13 cellular contexts compared by ENCODE assay signal in the genomic region with DNA sequence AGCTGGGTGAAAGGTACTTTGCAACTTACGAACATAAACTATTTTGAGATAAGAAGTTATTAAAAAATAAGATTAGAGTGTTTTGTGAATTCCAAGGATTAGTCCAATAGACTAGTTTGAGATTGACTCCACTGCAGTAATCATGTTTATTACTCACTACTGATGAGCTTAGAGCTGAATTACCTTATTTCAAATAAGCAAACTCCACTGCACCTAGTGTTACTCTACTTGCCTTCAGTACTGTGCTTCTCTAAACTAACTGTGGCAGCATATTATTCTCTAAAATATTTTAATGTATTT.
DNase-seq lines count a peak whose midpoint lies in the region; ATAC-seq and TF ChIP-seq lines count a peak whose summit lies in the region.
"Had no signal": no experiment of that assay in that cellular context is flagged by ENCODE, and none has a peak within 500 bp of the region (broad histone marks: within the 10 kb centered on the region; RNA-seq: fewer than 3 reads in every experiment).

No MANE protein-coding gene starts in this region.

- H3K9me3 ChIP-seq in stomach, result no peaks in the 10 kb centered on the region
- H3K9me3 ChIP-seq: upper lobe of left lung had no signal

- no peak for TF ChIP-seq POLR2A in stomach (IDR thresholded peaks at IDR 0.05)

- ATAC-seq in GM18502 (IDR thresholded peaks at IDR 0.05; ENCODE audit: poor library complexity, unreplicated experiment) (peak; percentile 33), GM19455 (IDR thresholded peaks at IDR 0.05; ENCODE audit: unreplicated experiment) (peak; percentile 19), HG02870 (IDR thresholded peaks at IDR 0.05; ENCODE audit: unreplicated experiment) (peak; percentile 9), HG03442 (IDR thresholded peaks at IDR 0.05; ENCODE audit: unreplicated experiment) (peak; percentile 14), HG03565 (IDR thresholded peaks at IDR 0.05; ENCODE audit: unreplicated experiment) (no peak)
- ATAC-seq: activated CD8-positive, alpha-beta memory T cell treated with anti-CD3 and anti-CD28 coated beads, Interleukin-2, amount 10 ng/mL, durations not matched to agents 7 days and 5 days; HepG2 had no signal

- H3K27ac ChIP-seq in stomach, result no peak overlapping the region
- H3K27ac ChIP-seq: upper lobe of left lung had no signal

- H3K4me3 ChIP-seq in stomach, result no peak overlapping the region
- H3K4me3 ChIP-seq: upper lobe of left lung had no signal

- TF ChIP-seq CTCF in stomach (IDR thresholded peaks at IDR 0.05), result no peak

- intact Hi-C loops in stomach (cut with DNase I; ENCODE audit: low total_unique reads), result no loop called here

- no peak for TF ChIP-seq EP300 in stomach (IDR thresholded peaks at IDR 0.05)

- DNase-seq in T1000 (lab: John Stamatoyannopoulos, UW), result no peak
- no peak for DNase-seq in NCI-H2227 treated with DMSO at 0.1 percent for 48 hours (lab: John Stamatoyannopoulos, UW)
- DNase-seq in stomach, result no peak
- DNase-seq: activated CD8-positive, alpha-beta memory T cell treated with anti-CD3 and anti-CD28 coated beads, Interleukin-2, amount 10 ng/mL, durations not matched to agents 7 days and 5 days; H7; NCI-H510A treated with DMSO at 0.1 percent for 48 hours; upper lobe of left lung had no signal

- peaks cover 0 to 32% (median 21%) of the 10 kb centered on the region in 4 donors for H3K4me1 ChIP-seq in stomach

- no peaks in the 10 kb centered on the region for H3K36me3 ChIP-seq in stomach
- H3K36me3 ChIP-seq: upper lobe of left lung had no signal

- H3K27me3 ChIP-seq in stomach, result no peaks in the 10 kb centered on the region
- H3K27me3 ChIP-seq: upper lobe of left lung had no signal

- 18 to 46% (median 33%) methylated on average over 1 of the region's 1 CpG for WGBS in stomach, 5 donors
